ENCODE assay signal across 1 cellular context in genomic region chr3:107488942-107489341, GRCh38.
TF ChIP-seq lines count a peak whose summit lies in the region.

No MANE protein-coding gene starts in this region.

TF ChIP-seq in IMR-90, 13 proteins besides CTCF, POLR2A, EP300 and RAD21:
- TF ChIP-seq ELK1 (IDR thresholded peaks at IDR 0.05; ENCODE audit: borderline replicate concordance, low read depth, low read length): no peak
- peak; percentile 83 for TF ChIP-seq CEBPB (IDR thresholded peaks at IDR 0.05; ENCODE audit: low read depth, low read length)
TF ChIP-seq in IMR-90: peak in this region for 1.
